1 cellular context compared by ENCODE assay signal in genomic region chr4:78629991-78630541, GRCh38.
TF ChIP-seq lines count a peak whose summit lies in the region.

No MANE protein-coding gene starts in this region.

TF ChIP-seq in K562, 482 proteins besides CTCF, POLR2A, EP300 and RAD21 (continued from another document):
- 0 out of 6 replicates have a peak, but pooled peaks of 2 of the 3 experiments have one; percentile 5 to 23 for TF ChIP-seq ZBTB11 (CRISPR knock-in tag; IDR thresholded peaks at IDR 0.05)
- TF ChIP-seq CBFB (CRISPR knock-in tag; IDR thresholded peaks at IDR 0.05), result no peak
- TF ChIP-seq BRF2 (IDR thresholded peaks at IDR 0.05; ENCODE audit: borderline replicate concordance, insufficient read depth, insufficient read length), result no peak
- 0 out of 2 replicates have a peak, but pooled peaks have one; percentile 27 for TF ChIP-seq RNF2 (IDR thresholded peaks at IDR 0.05)
- peak; percentile 57 for TF ChIP-seq PML (IDR thresholded peaks at IDR 0.05; ENCODE audit: low read length)
- TF ChIP-seq ZEB2 (IDR thresholded peaks at IDR 0.05), result no peak
- TF ChIP-seq SMARCE1 (IDR thresholded peaks at IDR 0.05), result peak; percentile 64
- no peak for TF ChIP-seq PRPF4 (IDR thresholded peaks at IDR 0.05; ENCODE audit: insufficient read depth, low read depth, low read length, poor library complexity, severe bottlenecking)
- TF ChIP-seq ZNF551 (CRISPR knock-in tag; IDR thresholded peaks at IDR 0.05), result no peak
- TF ChIP-seq MTA3 (IDR thresholded peaks at IDR 0.05; ENCODE audit: borderline replicate concordance), result no peak
